1 cellular context compared by ENCODE assay signal in genomic region chr22:38569181-38569971, GRCh38.
TF ChIP-seq lines count a peak whose summit lies in the region.

No MANE protein-coding gene starts in this region.

TF ChIP-seq in K562, 482 proteins besides CTCF, POLR2A, EP300 and RAD21 (continued from another document):
- no peak for TF ChIP-seq ZNF518B (CRISPR knock-in tag; IDR thresholded peaks at IDR 0.05)
- no peak for TF ChIP-seq JUN (IDR thresholded peaks at IDR 0.05; ENCODE audit: borderline replicate concordance, low read depth, low read length)
- no peak for TF ChIP-seq JUN (CRISPR knock-in tag; IDR thresholded peaks at IDR 0.05; ENCODE audit: borderline replicate concordance)
- no peak for TF ChIP-seq TFAM (CRISPR knock-in tag; conservative IDR thresholded peaks at IDR 0.05)
- no peak for TF ChIP-seq THRA (IDR thresholded peaks at IDR 0.05)
- TF ChIP-seq PCBP1 (IDR thresholded peaks at IDR 0.05; ENCODE audit: low read depth, low read length, poor library complexity, severe bottlenecking): no peak
- TF ChIP-seq, protein P1, sequence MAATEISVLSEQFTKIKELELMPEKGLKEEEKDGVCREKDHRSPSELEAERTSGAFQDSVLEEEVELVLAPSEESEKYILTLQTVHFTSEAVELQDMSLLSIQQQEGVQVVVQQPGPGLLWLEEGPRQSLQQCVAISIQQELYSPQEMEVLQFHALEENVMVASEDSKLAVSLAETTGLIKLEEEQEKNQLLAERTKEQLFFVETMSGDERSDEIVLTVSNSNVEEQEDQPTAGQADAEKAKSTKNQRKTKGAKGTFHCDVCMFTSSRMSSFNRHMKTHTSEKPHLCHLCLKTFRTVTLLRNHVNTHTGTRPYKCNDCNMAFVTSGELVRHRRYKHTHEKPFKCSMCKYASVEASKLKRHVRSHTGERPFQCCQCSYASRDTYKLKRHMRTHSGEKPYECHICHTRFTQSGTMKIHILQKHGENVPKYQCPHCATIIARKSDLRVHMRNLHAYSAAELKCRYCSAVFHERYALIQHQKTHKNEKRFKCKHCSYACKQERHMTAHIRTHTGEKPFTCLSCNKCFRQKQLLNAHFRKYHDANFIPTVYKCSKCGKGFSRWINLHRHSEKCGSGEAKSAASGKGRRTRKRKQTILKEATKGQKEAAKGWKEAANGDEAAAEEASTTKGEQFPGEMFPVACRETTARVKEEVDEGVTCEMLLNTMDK (IDR thresholded peaks at IDR 0.05; ENCODE audit: borderline replicate concordance, insufficient read depth, low read depth, low read length, poor library complexity, severe bottlenecking): no peak
- no peak for TF ChIP-seq ZNF12 (CRISPR knock-in tag; IDR thresholded peaks at IDR 0.05)
- no peak for TF ChIP-seq SPI1 (IDR thresholded peaks at IDR 0.05; ENCODE audit: borderline replicate concordance, low read depth, low read length)
- TF ChIP-seq KAT8 (IDR thresholded peaks at IDR 0.05; ENCODE audit: low read depth): no peak
- TF ChIP-seq, protein P2, sequence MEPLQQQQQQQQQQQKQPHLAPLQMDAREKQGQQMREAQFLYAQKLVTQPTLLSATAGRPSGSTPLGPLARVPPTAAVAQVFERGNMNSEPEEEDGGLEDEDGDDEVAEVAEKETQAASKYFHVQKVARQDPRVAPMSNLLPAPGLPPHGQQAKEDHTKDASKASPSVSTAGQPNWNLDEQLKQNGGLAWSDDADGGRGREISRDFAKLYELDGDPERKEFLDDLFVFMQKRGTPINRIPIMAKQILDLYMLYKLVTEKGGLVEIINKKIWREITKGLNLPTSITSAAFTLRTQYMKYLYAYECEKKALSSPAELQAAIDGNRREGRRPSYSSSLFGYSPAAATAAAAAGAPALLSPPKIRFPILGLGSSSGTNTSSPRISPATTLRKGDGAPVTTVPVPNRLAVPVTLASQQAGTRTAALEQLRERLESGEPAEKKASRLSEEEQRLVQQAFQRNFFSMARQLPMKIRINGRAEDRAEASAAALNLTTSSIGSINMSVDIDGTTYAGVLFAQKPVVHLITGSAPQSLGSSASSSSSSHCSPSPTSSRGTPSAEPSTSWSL (CRISPR knock-in tag; IDR thresholded peaks at IDR 0.05; ENCODE audit: borderline replicate concordance): no peak
- TF ChIP-seq, protein P3, sequence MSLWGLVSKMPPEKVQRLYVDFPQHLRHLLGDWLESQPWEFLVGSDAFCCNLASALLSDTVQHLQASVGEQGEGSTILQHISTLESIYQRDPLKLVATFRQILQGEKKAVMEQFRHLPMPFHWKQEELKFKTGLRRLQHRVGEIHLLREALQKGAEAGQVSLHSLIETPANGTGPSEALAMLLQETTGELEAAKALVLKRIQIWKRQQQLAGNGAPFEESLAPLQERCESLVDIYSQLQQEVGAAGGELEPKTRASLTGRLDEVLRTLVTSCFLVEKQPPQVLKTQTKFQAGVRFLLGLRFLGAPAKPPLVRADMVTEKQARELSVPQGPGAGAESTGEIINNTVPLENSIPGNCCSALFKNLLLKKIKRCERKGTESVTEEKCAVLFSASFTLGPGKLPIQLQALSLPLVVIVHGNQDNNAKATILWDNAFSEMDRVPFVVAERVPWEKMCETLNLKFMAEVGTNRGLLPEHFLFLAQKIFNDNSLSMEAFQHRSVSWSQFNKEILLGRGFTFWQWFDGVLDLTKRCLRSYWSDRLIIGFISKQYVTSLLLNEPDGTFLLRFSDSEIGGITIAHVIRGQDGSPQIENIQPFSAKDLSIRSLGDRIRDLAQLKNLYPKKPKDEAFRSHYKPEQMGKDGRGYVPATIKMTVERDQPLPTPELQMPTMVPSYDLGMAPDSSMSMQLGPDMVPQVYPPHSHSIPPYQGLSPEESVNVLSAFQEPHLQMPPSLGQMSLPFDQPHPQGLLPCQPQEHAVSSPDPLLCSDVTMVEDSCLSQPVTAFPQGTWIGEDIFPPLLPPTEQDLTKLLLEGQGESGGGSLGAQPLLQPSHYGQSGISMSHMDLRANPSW (CRISPR knock-in tag; IDR thresholded peaks at IDR 0.05): no peak
- no peak for TF ChIP-seq CBX8 (IDR thresholded peaks at IDR 0.05; ENCODE audit: borderline replicate concordance, extremely low read depth, low read depth, low read length, poor library complexity, severe bottlenecking)
- TF ChIP-seq STAG1 (CRISPR knock-in tag; IDR thresholded peaks at IDR 0.05; ENCODE audit: borderline replicate concordance): 0 out of 2 replicates have a peak, but pooled peaks have one; percentile 11
- TF ChIP-seq, protein P4, sequence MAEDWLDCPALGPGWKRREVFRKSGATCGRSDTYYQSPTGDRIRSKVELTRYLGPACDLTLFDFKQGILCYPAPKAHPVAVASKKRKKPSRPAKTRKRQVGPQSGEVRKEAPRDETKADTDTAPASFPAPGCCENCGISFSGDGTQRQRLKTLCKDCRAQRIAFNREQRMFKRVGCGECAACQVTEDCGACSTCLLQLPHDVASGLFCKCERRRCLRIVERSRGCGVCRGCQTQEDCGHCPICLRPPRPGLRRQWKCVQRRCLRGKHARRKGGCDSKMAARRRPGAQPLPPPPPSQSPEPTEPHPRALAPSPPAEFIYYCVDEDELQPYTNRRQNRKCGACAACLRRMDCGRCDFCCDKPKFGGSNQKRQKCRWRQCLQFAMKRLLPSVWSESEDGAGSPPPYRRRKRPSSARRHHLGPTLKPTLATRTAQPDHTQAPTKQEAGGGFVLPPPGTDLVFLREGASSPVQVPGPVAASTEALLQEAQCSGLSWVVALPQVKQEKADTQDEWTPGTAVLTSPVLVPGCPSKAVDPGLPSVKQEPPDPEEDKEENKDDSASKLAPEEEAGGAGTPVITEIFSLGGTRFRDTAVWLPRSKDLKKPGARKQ (CRISPR knock-in tag; IDR thresholded peaks at IDR 0.05): no peak
- no peak for TF ChIP-seq JUNB (CRISPR knock-in tag; conservative IDR thresholded peaks at IDR 0.05)
- no peak for TF ChIP-seq SREBF2 (CRISPR knock-in tag; IDR thresholded peaks at IDR 0.05)
- TF ChIP-seq ZNF347 (CRISPR knock-in tag; IDR thresholded peaks at IDR 0.05; ENCODE audit: low read depth): no peak
- TF ChIP-seq POLR2H (tag; IDR thresholded peaks at IDR 0.05; ENCODE audit: low read depth): no peak
- TF ChIP-seq BRD4 (IDR thresholded peaks at IDR 0.05): 0 out of 2 replicates have a peak, but pooled peaks have one; percentile 13
- TF ChIP-seq FUS (optimal IDR thresholded peaks at IDR 0.05; ENCODE audit: low read depth, low read length): no peak
- TF ChIP-seq RBM34 (IDR thresholded peaks at IDR 0.05; ENCODE audit: borderline replicate concordance, insufficient read depth, low read length): no peak
- TF ChIP-seq, protein P5, sequence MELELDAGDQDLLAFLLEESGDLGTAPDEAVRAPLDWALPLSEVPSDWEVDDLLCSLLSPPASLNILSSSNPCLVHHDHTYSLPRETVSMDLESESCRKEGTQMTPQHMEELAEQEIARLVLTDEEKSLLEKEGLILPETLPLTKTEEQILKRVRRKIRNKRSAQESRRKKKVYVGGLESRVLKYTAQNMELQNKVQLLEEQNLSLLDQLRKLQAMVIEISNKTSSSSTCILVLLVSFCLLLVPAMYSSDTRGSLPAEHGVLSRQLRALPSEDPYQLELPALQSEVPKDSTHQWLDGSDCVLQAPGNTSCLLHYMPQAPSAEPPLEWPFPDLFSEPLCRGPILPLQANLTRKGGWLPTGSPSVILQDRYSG (tag; conservative IDR thresholded peaks at IDR 0.05; ENCODE audit: low read depth): no peak
- TF ChIP-seq ZNF398 (CRISPR knock-in tag; IDR thresholded peaks at IDR 0.05): no peak
- no peak for TF ChIP-seq CAMTA2 (CRISPR knock-in tag; conservative IDR thresholded peaks at IDR 0.05)
- TF ChIP-seq COPS2 (conservative IDR thresholded peaks at IDR 0.05): no peak
- no peak for TF ChIP-seq TEAD4 (IDR thresholded peaks at IDR 0.05; ENCODE audit: low read length)
- no peak for TF ChIP-seq TEAD4 (CRISPR knock-in tag; IDR thresholded peaks at IDR 0.05; ENCODE audit: borderline replicate concordance)
- no peak for TF ChIP-seq KDM2B (CRISPR knock-in tag; IDR thresholded peaks at IDR 0.05)
- TF ChIP-seq, protein P6, sequence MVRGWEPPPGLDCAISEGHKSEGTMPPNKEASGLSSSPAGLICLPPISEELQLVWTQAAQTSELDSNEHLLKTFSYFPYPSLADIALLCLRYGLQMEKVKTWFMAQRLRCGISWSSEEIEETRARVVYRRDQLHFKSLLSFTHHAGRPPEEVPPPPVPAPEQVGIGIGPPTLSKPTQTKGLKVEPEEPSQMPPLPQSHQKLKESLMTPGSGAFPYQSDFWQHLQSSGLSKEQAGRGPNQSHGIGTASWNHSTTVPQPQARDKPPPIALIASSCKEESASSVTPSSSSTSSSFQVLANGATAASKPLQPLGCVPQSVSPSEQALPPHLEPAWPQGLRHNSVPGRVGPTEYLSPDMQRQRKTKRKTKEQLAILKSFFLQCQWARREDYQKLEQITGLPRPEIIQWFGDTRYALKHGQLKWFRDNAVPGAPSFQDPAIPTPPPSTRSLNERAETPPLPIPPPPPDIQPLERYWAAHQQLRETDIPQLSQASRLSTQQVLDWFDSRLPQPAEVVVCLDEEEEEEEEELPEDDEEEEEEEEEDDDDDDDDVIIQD (CRISPR knock-in tag; IDR thresholded peaks at IDR 0.05): no peak
- TF ChIP-seq, protein P7, sequence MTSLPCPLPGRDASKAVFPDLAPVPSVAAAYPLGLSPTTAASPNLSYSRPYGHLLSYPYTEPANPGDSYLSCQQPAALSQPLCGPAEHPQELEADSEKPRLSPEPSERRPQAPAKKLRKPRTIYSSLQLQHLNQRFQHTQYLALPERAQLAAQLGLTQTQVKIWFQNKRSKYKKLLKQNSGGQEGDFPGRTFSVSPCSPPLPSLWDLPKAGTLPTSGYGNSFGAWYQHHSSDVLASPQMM (CRISPR knock-in tag; IDR thresholded peaks at IDR 0.05): no peak
- no peak for TF ChIP-seq TAF15 (IDR thresholded peaks at IDR 0.05; ENCODE audit: low read depth, low read length)
- 0 out of 2 replicates have a peak, but pooled peaks have one; percentile 1 for TF ChIP-seq ZBTB7A (IDR thresholded peaks at IDR 0.05; ENCODE audit: borderline replicate concordance, control insufficient read depth, low read depth, low read length)
- no peak for TF ChIP-seq NR2C2 (CRISPR knock-in tag; IDR thresholded peaks at IDR 0.05)
- TF ChIP-seq NR2C2 (tag; IDR thresholded peaks at IDR 0.05): no peak
- no peak for TF ChIP-seq ZNF395 (CRISPR knock-in tag; IDR thresholded peaks at IDR 0.05)
